In genomic region chr1:192709544-192709943, GRCh38 we compare ENCODE assay signal across 22 cellular contexts.
DNase-seq lines count a peak whose midpoint lies in the region; ATAC-seq and TF ChIP-seq lines count a peak whose summit lies in the region.
"Had no signal": no experiment of that assay in that cellular context is flagged by ENCODE, and none has a peak within 500 bp of the region (broad histone marks: within the 10 kb centered on the region; RNA-seq: fewer than 3 reads in every experiment).

No MANE protein-coding gene starts in this region.

- H3K9me3 ChIP-seq in neural progenitor cell (ENCODE audit: low read depth) (no peaks in the 10 kb centered on the region), Karpas-422 (ENCODE audit: low read length) (no peaks in the 10 kb centered on the region)
- H3K9me3 ChIP-seq: body of pancreas had no signal

- peaks cover 4% of the 10 kb centered on the region for H3K4me1 Mint-ChIP-seq in neural progenitor cell
- H3K4me1 Mint-ChIP-seq: naive B cell had no signal

- TF ChIP-seq POLR2A in lower leg skin (IDR thresholded peaks at IDR 0.05), result no peak

- no peaks in the 10 kb centered on the region for H3K9me3 Mint-ChIP-seq in neural progenitor cell
- H3K9me3 Mint-ChIP-seq: activated naive CD4-positive, alpha-beta T cell treated with anti-CD3 and anti-CD28 coated beads, Interleukin-2, amount 50 U/mL, for 72 hours had no signal

- WGBS in lower leg skin, 2 donors, result 62 to 69% methylated on average over 2 of the region's 2 CpGs

- H3K27ac Mint-ChIP-seq in neural progenitor cell, result no peak overlapping the region
- H3K27ac Mint-ChIP-seq: activated naive CD4-positive, alpha-beta T cell treated with anti-CD3 and anti-CD28 coated beads, Interleukin-2, amount 50 U/mL, for 72 hours; activated T-cell treated with anti-CD3 and anti-CD28 coated beads, Interleukin-2, amount 50 U/mL, for 72 hours; naive B cell had no signal

- H3K4me3 ChIP-seq in neural progenitor cell, result no peak overlapping the region
- no peak overlapping the region for H3K4me3 ChIP-seq in Karpas-422 (ENCODE audit: low read length)
- no peak overlapping the region for H3K4me3 ChIP-seq in lower leg skin (ENCODE audit: low read depth, poor library complexity, severe bottlenecking)
- H3K4me3 ChIP-seq: body of pancreas, lung, tibial nerve had no signal

- no peak overlapping the region for H3K4me2 ChIP-seq in neural progenitor cell
- no peak overlapping the region for H3K4me2 ChIP-seq in Karpas-422 (ENCODE audit: low read depth, low read length, poor library complexity, severe bottlenecking)

- intact Hi-C loops in lower leg skin (cut with DNase I; ENCODE audit: low total_unique reads), result no loop called here

- peak; percentile 13 for ATAC-seq in foreskin keratinocyte
- no peak for ATAC-seq in HG02970 (IDR thresholded peaks at IDR 0.05; ENCODE audit: low FRiP score, unreplicated experiment)
- ATAC-seq: activated CD4-positive, CD25-positive, alpha-beta regulatory T cell treated with anti-CD3 and anti-CD28 coated beads, Interleukin-2, amount 50 U/mL, for 24 hours; activated naive CD4-positive, alpha-beta T cell treated with anti-CD3 and anti-CD28 coated beads, Interleukin-2, amount 50 U/mL, for 72 hours; activated T-cell treated with anti-CD3 and anti-CD28 coated beads, Interleukin-2, amount 50 U/mL, for 72 hours; body of pancreas had no signal

- H3K36me3 Mint-ChIP-seq in neural progenitor cell, result no peaks in the 10 kb centered on the region
- H3K36me3 Mint-ChIP-seq: activated naive CD4-positive, alpha-beta T cell treated with anti-CD3 and anti-CD28 coated beads, Interleukin-2, amount 50 U/mL, for 72 hours; naive B cell had no signal

- H3F3A ChIP-seq in neural progenitor cell (ENCODE audit: low read depth), result no peaks in the 10 kb centered on the region

- H3K4me1 ChIP-seq in foreskin keratinocyte (no peaks in the 10 kb centered on the region), neural progenitor cell (peaks cover 11% of the 10 kb centered on the region), Karpas-422 (ENCODE audit: low read length) (no peaks in the 10 kb centered on the region)
- H3K4me1 ChIP-seq: body of pancreas, parathyroid adenoma, tibial nerve had no signal

- H2AFZ ChIP-seq in neural progenitor cell (replicated peaks), result no peak overlapping the region
- no peak overlapping the region for H2AFZ ChIP-seq in Karpas-422 (ENCODE audit: low read length)
- H2AFZ ChIP-seq: parathyroid adenoma had no signal

- DNase-seq in EL, result peak; percentile 2
- DNase-seq in NCI-H1048 (lab: John Stamatoyannopoulos, UW), result peak; percentile 28
- peak in 1 of 2 donors; percentile 17 for DNase-seq in foreskin keratinocyte
- DNase-seq in neural progenitor cell (ENCODE audit: low spot score), result peak; percentile 75
- no peak for DNase-seq in activated CD4-positive, CD25-positive, alpha-beta regulatory T cell treated with anti-CD3 and anti-CD28 coated beads, Interleukin-2, amount 50 U/mL, for 72 hours
- no peak for DNase-seq in Karpas-422
- DNase-seq in lower leg skin (ENCODE audit: low spot score in 2 of 2), result no peak
- DNase-seq: activated T-cell treated with anti-CD3 and anti-CD28 coated beads, Interleukin-2, amount 50 U/mL, for 72 hours; body of pancreas; naive B cell; NCI-H1105; NCI-H2081 treated with DMSO at 0.1 percent for 48 hours; NCI-H524; stimulated activated CD4-positive, alpha-beta T cell treated with anti-CD3 and anti-CD28 coated beads, Interleukin-2, amount 100 ng/mL, for 24 hours; stimulated activated naive CD4-positive, alpha-beta T cell treated with Interleukin-2 at 50 U/mL for 16 hours; T1000 had no signal

- H3K27me3 Mint-ChIP-seq in neural progenitor cell (ENCODE audit: insufficient read depth, low read depth), result no peaks in the 10 kb centered on the region

- H3K79me2 ChIP-seq in neural progenitor cell (ENCODE audit: low read depth) (no peaks in the 10 kb centered on the region), Karpas-422 (ENCODE audit: low read length) (no peaks in the 10 kb centered on the region)
- H3K79me2 ChIP-seq: parathyroid adenoma had no signal

- H4K20me1 ChIP-seq in neural progenitor cell (ENCODE audit: low read depth) (no peaks in the 10 kb centered on the region), Karpas-422 (ENCODE audit: insufficient read depth, low read depth, low read length) (no peaks in the 10 kb centered on the region)

- H3K9ac ChIP-seq in neural progenitor cell (no peak overlapping the region), Karpas-422 (ENCODE audit: low read length) (no peak overlapping the region)
- H3K9ac ChIP-seq: parathyroid adenoma had no signal

- H3K27ac ChIP-seq in foreskin keratinocyte (no peak overlapping the region), neural progenitor cell (no peak overlapping the region), Karpas-422 (ENCODE audit: low read length) (no peak overlapping the region)
- H3K27ac ChIP-seq: body of pancreas, parathyroid adenoma had no signal

- H3K36me3 ChIP-seq in neural progenitor cell (no peaks in the 10 kb centered on the region), Karpas-422 (ENCODE audit: insufficient read depth, low read length) (no peaks in the 10 kb centered on the region)
- H3K36me3 ChIP-seq: tibial nerve had no signal

- TF ChIP-seq CTCF in foreskin keratinocyte (conservative IDR thresholded peaks at IDR 0.05) (no peak), neural progenitor cell (IDR thresholded peaks at IDR 0.05) (no peak), lower leg skin (IDR thresholded peaks at IDR 0.05) (no peak)

- H3K27me3 ChIP-seq in foreskin keratinocyte (no peaks in the 10 kb centered on the region), neural progenitor cell (no peaks in the 10 kb centered on the region), Karpas-422 (ENCODE audit: low read length) (no peaks in the 10 kb centered on the region)
- H3K27me3 ChIP-seq: body of pancreas, tibial nerve had no signal

- H3K9me2 ChIP-seq in Karpas-422 (replicated peaks; ENCODE audit: insufficient read depth, low read length), result 0 out of 2 replicates have a peak, but pooled peaks cover 3% of the 10 kb centered on the region

- H3K4me3 Mint-ChIP-seq in neural progenitor cell, result no peak overlapping the region
- H3K4me3 Mint-ChIP-seq: activated T-cell treated with anti-CD3 and anti-CD28 coated beads, Interleukin-2, amount 50 U/mL, for 72 hours; naive B cell had no signal

Comparison
In these comparisons a context has a peak if more than half of its experiments do, and no peak if none do; other contexts are left out.
1. DNase-seq: peak in EL (single experiment), NCI-H1048 (single experiment) and neural progenitor cell (single experiment); none in activated CD4-positive, CD25-positive, alpha-beta regulatory T cell treated with anti-CD3 and anti-CD28 coated beads, Interleukin-2, amount 50 U/mL, for 72 hours (single experiment), Karpas-422 (single experiment) and lower leg skin (0 of 2).